Comparison of ENCODE assay signal across 18 cellular contexts in the genomic region with DNA sequence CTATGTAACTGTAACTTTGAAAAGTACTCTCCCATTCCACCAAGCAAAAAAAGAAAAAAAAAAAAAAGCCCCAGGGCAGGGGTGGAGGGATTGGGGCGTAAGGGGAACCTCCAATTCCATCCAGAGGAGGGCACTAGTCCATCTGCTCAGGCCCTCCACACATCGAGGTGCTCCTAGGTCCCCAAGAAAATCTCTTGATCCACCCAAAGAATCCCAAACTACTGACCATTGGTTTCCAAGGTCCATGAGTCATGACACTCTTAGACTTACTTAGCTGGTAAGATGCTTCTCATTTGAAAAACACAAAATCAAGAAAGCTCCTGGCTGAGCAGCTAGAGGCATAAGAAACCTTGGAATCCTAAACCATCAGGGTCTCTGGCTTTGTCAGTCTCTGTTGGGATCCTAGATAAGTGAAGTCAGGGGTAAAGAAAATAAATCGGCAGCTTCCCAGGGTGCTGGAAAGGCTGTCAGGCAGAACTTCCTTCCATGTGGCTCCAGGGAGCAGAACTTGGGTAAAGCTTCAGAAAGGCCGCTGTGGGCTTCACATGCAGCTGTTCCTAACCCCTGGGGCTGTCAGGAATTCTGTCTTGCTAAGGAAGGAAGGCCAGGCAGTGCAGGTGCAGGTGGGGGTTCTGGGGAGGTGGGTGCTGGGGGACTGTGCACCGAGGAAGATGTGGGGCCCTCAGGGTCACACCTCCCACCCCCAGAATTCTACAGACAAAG. TPM values are rescaled to one million over a fixed set of nuclear protein-coding genes. Genes with fewer than 3 reads are reported as not detected.
DNase-seq lines count a peak whose midpoint lies in the region; ATAC-seq and TF ChIP-seq lines count a peak whose summit lies in the region.
"Had no signal": no experiment of that assay in that cellular context is flagged by ENCODE, and none has a peak within 500 bp of the region (broad histone marks: within the 10 kb centered on the region; RNA-seq: fewer than 3 reads in every experiment).

No MANE protein-coding gene starts in this region.

- peaks cover 44% of the 10 kb centered on the region for H3K4me1 ChIP-seq in SJCRH30
- H3K4me1 ChIP-seq in lower lobe of right lung = no peaks in the 10 kb centered on the region
- H3K4me1 ChIP-seq in upper lobe of left lung = peaks cover 0 to 8% (median 8%) of the 10 kb centered on the region in 4 donors
- H3K4me1 ChIP-seq: ascending aorta had no signal

- H3K4me3 ChIP-seq in SJCRH30 = no peak overlapping the region
- no peak overlapping the region for H3K4me3 ChIP-seq in lower lobe of right lung
- H3K4me3 ChIP-seq in upper lobe of left lung = no peak overlapping the region
- H3K4me3 ChIP-seq: ascending aorta, esophagus muscularis mucosa, MG63 had no signal

- ATAC-seq in lower lobe of right lung (peak in 1 of 2 donors; percentile 49), upper lobe of left lung (ENCODE audit: low FRiP score in 2 of 2) (no peak), HG02970 (IDR thresholded peaks at IDR 0.05; ENCODE audit: low FRiP score, unreplicated experiment) (no peak), HG02610 (IDR thresholded peaks at IDR 0.05; ENCODE audit: unreplicated experiment) (no peak)

- 65 to 70% methylated on average over 4 to 5 of the region's 5 CpGs for WGBS in upper lobe of left lung, 2 donors

- peaks cover 0 to 3% (median 2%) of the 10 kb centered on the region in 3 donors for H3K27me3 Mint-ChIP-seq in CD14-positive monocyte (ENCODE audit: low read depth in 3 of 3)

- no peaks in the 10 kb centered on the region for H3K9me3 ChIP-seq in SJCRH30 (replicated peaks)
- H3K9me3 ChIP-seq in lower lobe of right lung = no peaks in the 10 kb centered on the region
- no peaks in the 10 kb centered on the region for H3K9me3 ChIP-seq in upper lobe of left lung
- H3K9me3 ChIP-seq: ascending aorta, esophagus muscularis mucosa, MG63, neutrophil had no signal

- peaks cover 11% of the 10 kb centered on the region for H3K4me1 Mint-ChIP-seq in CD14-positive monocyte
- H3K4me1 Mint-ChIP-seq: immature natural killer cell had no signal

- H3K9me3 Mint-ChIP-seq in CD14-positive monocyte = peaks cover 0 to 3% (median 0%) of the 10 kb centered on the region in 7 donors
- H3K9me3 Mint-ChIP-seq: immature natural killer cell had no signal

- TF ChIP-seq CTCF in CD14-positive monocyte (IDR thresholded peaks at IDR 0.05) (peak; percentile 60), GM12874 (IDR thresholded peaks at IDR 0.05; ENCODE audit: insufficient read depth, low read depth, low read length) (peak; percentile 40; the same call in 1 of the 2 replicates), lower lobe of right lung (IDR thresholded peaks at IDR 0.05) (peak; percentile 41), upper lobe of left lung (IDR thresholded peaks at IDR 0.05) (no peak)

- intact Hi-C loops in CD14-positive monocyte (cut with micrococcal nuclease) = loop anchor here in 1 of 2 donors (10.0 kb wide), 1 partner anchor 236 kb away; no protein-coding TSS in a partner anchor
- intact Hi-C loops in lower lobe of right lung (cut with DNase I) = no loop called here

- H3K4me3 Mint-ChIP-seq in CD14-positive monocyte = no peak overlapping the region
- H3K4me3 Mint-ChIP-seq: immature natural killer cell had no signal

- H3K27me3 ChIP-seq in SJCRH30 (no peaks in the 10 kb centered on the region), lower lobe of right lung (ENCODE audit: low read depth) (no peaks in the 10 kb centered on the region), upper lobe of left lung (no peaks in the 10 kb centered on the region)
- H3K27me3 ChIP-seq: ascending aorta, MG63 had no signal

- H3K27ac Mint-ChIP-seq in CD14-positive monocyte = no peak overlapping the region

- no peak for DNase-seq in CD14-positive monocyte (ENCODE audit: low spot score)
- peak; percentile 55 to 75 for DNase-seq in SJCRH30
- no peak for DNase-seq in lower lobe of right lung
- no peak for DNase-seq in upper lobe of left lung
- no peak for DNase-seq in UCSD-AML1 (lab: John Stamatoyannopoulos, UW; ENCODE audit: unreplicated experiment)
- DNase-seq: activated T-cell treated with anti-CD3 and anti-CD28 coated beads for 4 hours; GOT3; immature natural killer cell; MG63; OCI-M1; stimulated activated CD4-positive, alpha-beta T cell treated with anti-CD3 and anti-CD28 coated beads, Interleukin-4, amount 100 ng/mL, for 24 hours; T-helper 9 cell had no signal

- TF ChIP-seq EP300 in upper lobe of left lung (IDR thresholded peaks at IDR 0.05) = no peak

- no peaks in the 10 kb centered on the region for H3K36me3 Mint-ChIP-seq in CD14-positive monocyte
- H3K36me3 Mint-ChIP-seq: immature natural killer cell had no signal

- H3K27ac ChIP-seq in SJCRH30 (no peak overlapping the region), lower lobe of right lung (no peak overlapping the region), upper lobe of left lung (no peak overlapping the region)
- H3K27ac ChIP-seq: ascending aorta, esophagus muscularis mucosa, neutrophil had no signal

- TF ChIP-seq POLR2A in upper lobe of left lung (IDR thresholded peaks at IDR 0.05) = no peak

- H3K36me3 ChIP-seq in SJCRH30 (no peaks in the 10 kb centered on the region), lower lobe of right lung (no peaks in the 10 kb centered on the region), upper lobe of left lung (no peaks in the 10 kb centered on the region)
- H3K36me3 ChIP-seq: ascending aorta, esophagus muscularis mucosa, MG63, neutrophil had no signal

RNA-seq across cellular contexts. Expression of gene ADA2, which starts 49.4 kb away (rescaled TPM):
- 100 to 1,000 TPM; 336 to 553 TPM for polyA plus RNA-seq in CD14-positive monocyte
- 0.10 and 0.28 TPM in 2 replicates for total RNA-seq in SJCRH30 (2014; rRNA removed; shearing (Covaris generic))
- total RNA-seq in lower lobe of right lung (110 TPM), upper lobe of left lung (10 to 100 TPM; 35.7 to 88.0 (median 63.9) TPM)
- total RNA-seq: ascending aorta had no signal

Comparison
In these comparisons a context has a peak if more than half of its experiments do, and no peak if none do; other contexts are left out.
1. DNase-seq: peak in SJCRH30 (2 of 2); none in CD14-positive monocyte (single experiment), lower lobe of right lung (single experiment), upper lobe of left lung (0 of 2) and UCSD-AML1 (single experiment).
2. CTCF ChIP-seq: peak in CD14-positive monocyte (single experiment), GM12874 (single experiment) and lower lobe of right lung (single experiment); none in upper lobe of left lung (0 of 6).
3. RNA of gene ADA2, which starts 49.4 kb away (total RNA-seq): 110 TPM in lower lobe of right lung (single experiment) and 35.7 to 88.0 TPM in upper lobe of left lung; 0.10 to 0.28 TPM in SJCRH30; every median in the first group is over 10 times any median in the second.